16 cellular contexts compared by ENCODE assay signal in the genomic region with DNA sequence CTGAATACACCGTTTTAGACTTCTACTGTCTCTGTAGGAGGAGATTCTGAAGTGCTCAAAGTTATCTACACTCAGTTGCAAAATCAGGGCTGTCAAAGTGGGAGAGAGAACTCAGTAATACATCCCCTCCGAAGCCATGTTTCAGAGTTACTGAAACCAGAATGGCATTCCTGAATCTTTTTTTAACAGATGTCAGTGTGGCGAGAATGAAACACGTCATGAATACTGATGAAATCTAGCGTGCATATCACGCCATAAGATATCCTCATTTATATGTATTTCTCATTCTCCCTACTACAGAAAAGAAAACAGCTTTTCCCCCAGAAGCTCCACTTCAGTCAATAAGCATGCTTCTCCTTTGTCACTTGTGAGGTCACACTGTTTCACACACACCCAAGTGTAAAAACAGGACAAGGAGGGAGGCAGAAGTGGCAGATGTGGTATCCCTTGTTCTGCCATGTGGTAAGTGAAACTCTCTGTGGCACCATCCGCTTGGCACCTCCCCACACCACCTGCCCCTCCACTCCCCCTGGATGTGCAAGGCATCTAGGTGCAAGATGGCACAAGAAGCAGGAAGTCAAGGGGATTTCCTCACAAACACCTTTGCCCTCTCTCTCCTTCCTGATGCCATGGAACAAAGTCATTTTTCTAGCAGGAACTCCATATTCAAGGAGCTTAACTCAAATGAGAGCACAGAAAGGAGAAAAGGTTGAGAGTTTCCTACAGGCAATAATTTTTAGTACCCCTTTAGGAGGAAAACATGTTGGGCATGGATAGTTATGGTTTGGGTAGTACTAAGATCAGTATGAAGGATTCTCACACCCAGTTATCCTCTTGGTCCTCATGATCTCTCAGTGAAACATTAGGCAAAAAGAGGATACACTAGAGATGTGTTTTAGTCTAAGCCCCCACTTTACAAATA. TPM values are rescaled to one million over a fixed set of nuclear protein-coding genes. Genes with fewer than 3 reads are reported as not detected.
DNase-seq lines count a peak whose midpoint lies in the region; ATAC-seq, FAIRE-seq and TF ChIP-seq lines count a peak whose summit lies in the region.
"Had no signal": no experiment of that assay in that cellular context is flagged by ENCODE, and none has a peak within 500 bp of the region (broad histone marks: within the 10 kb centered on the region; RNA-seq: fewer than 3 reads in every experiment).

No MANE protein-coding gene starts in this region.

- peaks cover 42% of the 10 kb centered on the region for H3K4me1 Mint-ChIP-seq in activated T-helper 2 cell treated with anti-CD3 and anti-CD28 coated beads, Interferon-gamma antibody, Interleukin-2, Interleukin-4, amounts not matched to agents 10 μg/mL and 5 μg/mL and 100 μg/mL, durations not matched to agents 14 hours and 24 hours and 36 hours (ENCODE audit: low read depth)
- peaks cover 3% of the 10 kb centered on the region for H3K4me1 Mint-ChIP-seq in endodermal cell
- H3K4me1 Mint-ChIP-seq: IgD-negative memory B cell had no signal

- H3K9me3 Mint-ChIP-seq in activated T-helper 2 cell treated with anti-CD3 and anti-CD28 coated beads, Interferon-gamma antibody, Interleukin-2, Interleukin-4, amounts not matched to agents 10 μg/mL and 5 μg/mL and 100 μg/mL, durations not matched to agents 14 hours and 24 hours and 36 hours, result no peaks in the 10 kb centered on the region
- no peaks in the 10 kb centered on the region for H3K9me3 Mint-ChIP-seq in endodermal cell
- H3K9me3 Mint-ChIP-seq: activated naive CD4-positive, alpha-beta T cell treated with anti-CD3 and anti-CD28 coated beads, Interleukin-2, amount 50 U/mL, for 24 hours; IgD-negative memory B cell; stimulated activated naive B cell treated with anti-CD40 and anti-IgM and Interleukin-4, amounts not matched to agents 10 μg/mL and 1 μg/mL and 100 μg/mL, for 72 hours had no signal

- DNase-seq in right atrium auricular region (ENCODE audit: low spot score) (no peak), Right ventricle myocardium superior (no peak), medulla oblongata (ENCODE audit: extremely low spot score) (peak; percentile 40), NCI-H1436 (lab: John Stamatoyannopoulos, UW) (no peak), GM19239 (ENCODE audit: insufficient read length, low spot score) (no peak), endodermal cell (no peak), cerebellar cortex (ENCODE audit: low spot score) (no peak)
- DNase-seq in activated T-helper 2 cell treated with anti-CD3 and anti-CD28 coated beads, Interferon-gamma antibody, Interleukin-2, Interleukin-4, amounts not matched to agents 10 μg/mL and 5 μg/mL and 100 μg/mL, durations not matched to agents 14 hours and 24 hours and 36 hours (ENCODE audit: low spot score), result no peak
- DNase-seq: activated CD4-positive, CD25-positive, alpha-beta regulatory T cell treated with anti-CD3 and anti-CD28 coated beads, Interleukin-2, amount 50 U/mL, for 72 hours; BE2C; NCI-H1694 treated with DMSO at 0.1 percent for 48 hours; NCI-H774; stimulated activated naive B cell treated with anti-CD40 and anti-IgM and Interleukin-4, amounts not matched to agents 10 μg/mL and 1 μg/mL and 100 μg/mL, for 72 hours had no signal

- H3K4me1 ChIP-seq in right atrium auricular region (peaks cover 0 to 16% of the 10 kb centered on the region in 2 donors), endodermal cell (ENCODE audit: control insufficient read depth, insufficient read depth, low read length) (no peaks in the 10 kb centered on the region)

- H3K36me3 ChIP-seq in right atrium auricular region (no peaks in the 10 kb centered on the region), endodermal cell (ENCODE audit: control insufficient read depth, insufficient read depth, low read length) (no peaks in the 10 kb centered on the region)

- H3K9ac ChIP-seq in endodermal cell (ENCODE audit: extremely low read depth, low read length, poor library complexity, severe bottlenecking), result no peak overlapping the region

- intact Hi-C loops in Right ventricle myocardium superior (cut with DNase I), result loop anchor here (10.0 kb wide), 1 partner anchor 242 kb away; no protein-coding TSS in a partner anchor
- intact Hi-C loops in activated T-helper 2 cell treated with anti-CD3 and anti-CD28 coated beads, Interferon-gamma antibody, Interleukin-2, Interleukin-4, amounts not matched to agents 10 μg/mL and 5 μg/mL and 100 μg/mL, durations not matched to agents 14 hours and 24 hours and 36 hours (cut with micrococcal nuclease), result no loop called here

- H3K27ac ChIP-seq in right atrium auricular region (peak overlapping the region; percentile 16 to 64), endodermal cell (ENCODE audit: low read depth, low read length) (no peak overlapping the region)
- H3K27ac ChIP-seq: SK-N-MC had no signal

- no peaks in the 10 kb centered on the region for H3K36me3 Mint-ChIP-seq in activated T-helper 2 cell treated with anti-CD3 and anti-CD28 coated beads, Interferon-gamma antibody, Interleukin-2, Interleukin-4, amounts not matched to agents 10 μg/mL and 5 μg/mL and 100 μg/mL, durations not matched to agents 14 hours and 24 hours and 36 hours (ENCODE audit: low read depth)
- H3K36me3 Mint-ChIP-seq in endodermal cell (ENCODE audit: low read depth), result no peaks in the 10 kb centered on the region
- H3K36me3 Mint-ChIP-seq: activated naive CD4-positive, alpha-beta T cell treated with anti-CD3 and anti-CD28 coated beads, Interleukin-2, amount 50 U/mL, for 24 hours; IgD-negative memory B cell; stimulated activated naive B cell treated with anti-CD40 and anti-IgM and Interleukin-4, amounts not matched to agents 10 μg/mL and 1 μg/mL and 100 μg/mL, for 72 hours had no signal

- H3K27me3 ChIP-seq in right atrium auricular region (no peaks in the 10 kb centered on the region), endodermal cell (ENCODE audit: control insufficient read depth, insufficient read depth, low read length, poor library complexity, severe bottlenecking) (peaks cover 57% of the 10 kb centered on the region)
- H3K27me3 ChIP-seq: BE2C had no signal

- H3K27ac Mint-ChIP-seq in activated T-helper 2 cell treated with anti-CD3 and anti-CD28 coated beads, Interferon-gamma antibody, Interleukin-2, Interleukin-4, amounts not matched to agents 10 μg/mL and 5 μg/mL and 100 μg/mL, durations not matched to agents 14 hours and 24 hours and 36 hours, result peak overlapping the region; percentile 54
- no peak overlapping the region for H3K27ac Mint-ChIP-seq in endodermal cell
- H3K27ac Mint-ChIP-seq: activated naive CD4-positive, alpha-beta T cell treated with anti-CD3 and anti-CD28 coated beads, Interleukin-2, amount 50 U/mL, for 24 hours; IgD-negative memory B cell; stimulated activated naive B cell treated with anti-CD40 and anti-IgM and Interleukin-4, amounts not matched to agents 10 μg/mL and 1 μg/mL and 100 μg/mL, for 72 hours had no signal

- no peak for TF ChIP-seq CTCF in right atrium auricular region (IDR thresholded peaks at IDR 0.05)
- TF ChIP-seq CTCF in endodermal cell (conservative IDR thresholded peaks at IDR 0.05), result no peak

- 84 to 89% methylated on average over 7 of the region's 7 CpGs for WGBS in endodermal cell (ENCODE audit: insufficient coverage in 1 of 2, insufficient read length in 1 of 2), 2 experiments

- no peak overlapping the region for H3K4me3 Mint-ChIP-seq in activated T-helper 2 cell treated with anti-CD3 and anti-CD28 coated beads, Interferon-gamma antibody, Interleukin-2, Interleukin-4, amounts not matched to agents 10 μg/mL and 5 μg/mL and 100 μg/mL, durations not matched to agents 14 hours and 24 hours and 36 hours (ENCODE audit: low read depth)
- H3K4me3 Mint-ChIP-seq in endodermal cell, result no peak overlapping the region
- H3K4me3 Mint-ChIP-seq: activated naive CD4-positive, alpha-beta T cell treated with anti-CD3 and anti-CD28 coated beads, Interleukin-2, amount 50 U/mL, for 24 hours; IgD-negative memory B cell; stimulated activated naive B cell treated with anti-CD40 and anti-IgM and Interleukin-4, amounts not matched to agents 10 μg/mL and 1 μg/mL and 100 μg/mL, for 72 hours had no signal

- no peaks in the 10 kb centered on the region for H3K27me3 Mint-ChIP-seq in activated T-helper 2 cell treated with anti-CD3 and anti-CD28 coated beads, Interferon-gamma antibody, Interleukin-2, Interleukin-4, amounts not matched to agents 10 μg/mL and 5 μg/mL and 100 μg/mL, durations not matched to agents 14 hours and 24 hours and 36 hours (ENCODE audit: low read depth)
- H3K27me3 Mint-ChIP-seq in endodermal cell (ENCODE audit: insufficient read depth), result peaks cover 52% of the 10 kb centered on the region
- H3K27me3 Mint-ChIP-seq: activated naive CD4-positive, alpha-beta T cell treated with anti-CD3 and anti-CD28 coated beads, Interleukin-2, amount 50 U/mL, for 24 hours had no signal

- H3K9me3 ChIP-seq in right atrium auricular region (no peaks in the 10 kb centered on the region), endodermal cell (ENCODE audit: control insufficient read depth, low read length) (no peaks in the 10 kb centered on the region)
- H3K9me3 ChIP-seq: BE2C had no signal

- H3K4me3 ChIP-seq in right atrium auricular region (no peak overlapping the region), endodermal cell (ENCODE audit: low read length) (no peak overlapping the region)
- H3K4me3 ChIP-seq: SK-N-MC had no signal

- FAIRE-seq in GM19239 (lab: Jason Lieb, UNC), result no peak

- ATAC-seq in Right ventricle myocardium superior (ENCODE audit: poor library complexity), result no peak

RNA-seq across cellular contexts. Expression of a gene that starts 47.4 kb away (rescaled TPM):
- 10 to 100 TPM; 30.6 to 37.8 TPM for total RNA-seq in right atrium auricular region
- 16.8 TPM for total RNA-seq in Right ventricle myocardium superior
- 75.1 and 78.0 TPM in 2 replicates for total RNA-seq in activated T-helper 2 cell treated with anti-CD3 and anti-CD28 coated beads, Interferon-gamma antibody, Interleukin-2, Interleukin-4, amounts not matched to agents 10 μg/mL and 5 μg/mL and 100 μg/mL, durations not matched to agents 14 hours and 24 hours and 36 hours
- 1 to 10 TPM; 2.1 to 2.2 TPM for total RNA-seq in endodermal cell
- 22.2 TPM for polyA plus RNA-seq in endodermal cell (2013, experiment 1 of 2)
- 25.4 TPM for polyA plus RNA-seq in endodermal cell (2013, experiment 2 of 2)
